Comparison of ENCODE assay signal across 8 cellular contexts in genomic region chr6:41976794-41977484, GRCh38. TPM values are rescaled to one million over a fixed set of nuclear protein-coding genes. Genes with fewer than 3 reads are reported as not detected.
DNase-seq lines count a peak whose midpoint lies in the region; ATAC-seq and TF ChIP-seq lines count a peak whose summit lies in the region.

No MANE protein-coding gene starts in this region.

- no peaks in the 10 kb centered on the region for H3K27me3 Mint-ChIP-seq in CD4-positive, alpha-beta T cell
- H3K27me3 Mint-ChIP-seq in activated naive CD8-positive, alpha-beta T cell, result no peaks in the 10 kb centered on the region
- H3K27me3 Mint-ChIP-seq in naive thymus-derived CD4-positive, alpha-beta T cell, result no peaks in the 10 kb centered on the region

- H3K4me3 Mint-ChIP-seq in CD4-positive, alpha-beta T cell, result peak overlapping the region; percentile 43
- peak overlapping the region; percentile 76 for H3K4me3 Mint-ChIP-seq in activated naive CD8-positive, alpha-beta T cell
- peak overlapping the region in 8 of 10 donors; percentile 13 to 54 (median 44) for H3K4me3 Mint-ChIP-seq in naive thymus-derived CD4-positive, alpha-beta T cell

- H3K4me1 Mint-ChIP-seq in CD4-positive, alpha-beta T cell (ENCODE audit: low read depth), result peaks cover 70% of the 10 kb centered on the region
- H3K4me1 Mint-ChIP-seq in activated naive CD8-positive, alpha-beta T cell (ENCODE audit: low read depth), result peaks cover 75% of the 10 kb centered on the region
- H3K4me1 Mint-ChIP-seq in naive thymus-derived CD4-positive, alpha-beta T cell, result peaks cover 44 to 85% (median 67%) of the 10 kb centered on the region in 7 donors

- 60 to 67% methylated on average over 9 of the region's 9 CpGs for WGBS in body of pancreas, 2 donors
- 63 to 72% methylated on average over 9 of the region's 9 CpGs for WGBS in lower leg skin, 2 donors

- H3K4me1 ChIP-seq in naive thymus-derived CD4-positive, alpha-beta T cell (ENCODE audit: control insufficient read depth in 2 of 2, insufficient read depth in 2 of 2, low read length in 2 of 2), result peaks cover 26 to 62% of the 10 kb centered on the region in 2 donors
- H3K4me1 ChIP-seq in body of pancreas, result no peaks in the 10 kb centered on the region

- H3K4me3 ChIP-seq in naive thymus-derived CD4-positive, alpha-beta T cell (ENCODE audit: low read length), result no peak overlapping the region
- no peak overlapping the region for H3K4me3 ChIP-seq in body of pancreas
- H3K4me3 ChIP-seq in lower leg skin (ENCODE audit: low read depth, poor library complexity, severe bottlenecking), result no peak overlapping the region

- no peaks in the 10 kb centered on the region for H3K27me3 ChIP-seq in CD4-positive, alpha-beta T cell (ENCODE audit: control insufficient read depth, insufficient read depth, low read length)
- no peaks in the 10 kb centered on the region for H3K27me3 ChIP-seq in naive thymus-derived CD4-positive, alpha-beta T cell (ENCODE audit: control insufficient read depth in 2 of 2, insufficient read depth in 2 of 2, low read length in 2 of 2)
- no peaks in the 10 kb centered on the region for H3K27me3 ChIP-seq in body of pancreas

- peak overlapping the region; percentile 90 for H3K27ac Mint-ChIP-seq in CD4-positive, alpha-beta T cell
- peak overlapping the region; percentile 92 for H3K27ac Mint-ChIP-seq in activated naive CD8-positive, alpha-beta T cell
- peak overlapping the region; percentile 23 to 89 (median 82) for H3K27ac Mint-ChIP-seq in naive thymus-derived CD4-positive, alpha-beta T cell

- POLR2A ChIA-PET in CD4-positive, alpha-beta T cell (lab: Charles Lee), result interaction anchor here (0.9 to 1.5 kb wide), 4 partner anchors 12 to 63 kb away, joined by 3 to 5 read pairs (median 4); no protein-coding TSS in a partner anchor
- POLR2A ChIA-PET in naive thymus-derived CD4-positive, alpha-beta T cell (lab: Charles Lee), result interaction anchor here (0.6 to 1.4 kb wide), 3 partner anchors 10 to 32 kb away, joined by 3 to 4 read pairs (median 3); no protein-coding TSS in a partner anchor

- no peaks in the 10 kb centered on the region for H3K9me3 Mint-ChIP-seq in CD4-positive, alpha-beta T cell
- no peaks in the 10 kb centered on the region for H3K9me3 Mint-ChIP-seq in activated naive CD8-positive, alpha-beta T cell (ENCODE audit: low read depth)
- peaks cover 0 to 3% (median 0%) of the 10 kb centered on the region in 11 donors for H3K9me3 Mint-ChIP-seq in naive thymus-derived CD4-positive, alpha-beta T cell

- peak; percentile 27 for ATAC-seq in CD4-positive, alpha-beta T cell (ENCODE audit: poor library complexity)
- ATAC-seq in naive thymus-derived CD4-positive, alpha-beta T cell, result no peak
- ATAC-seq in body of pancreas (no peak), HG02884 (IDR thresholded peaks at IDR 0.05; ENCODE audit: unreplicated experiment) (no peak)

- H3K36me3 ChIP-seq in naive thymus-derived CD4-positive, alpha-beta T cell (ENCODE audit: control insufficient read depth in 2 of 3, insufficient read depth in 3 of 3, low read length in 3 of 3), result peaks cover 0 to 16% (median 0%) of the 10 kb centered on the region in 3 experiments
- H3K36me3 ChIP-seq in body of pancreas (replicated peaks in 1 of 2; ENCODE audit: insufficient read depth in 1 of 2, low read depth in 2 of 2), result no peaks in the 10 kb centered on the region

- no peak for TF ChIP-seq POLR2A in body of pancreas (IDR thresholded peaks at IDR 0.05)
- TF ChIP-seq POLR2A in lower leg skin (IDR thresholded peaks at IDR 0.05), result no peak

- no peak for DNase-seq in CD4-positive, alpha-beta T cell
- DNase-seq in HS-27A (ENCODE audit: low read depth) (peak; percentile 71), body of pancreas (no peak), epidermal melanocyte (ENCODE audit: insufficient read length, low spot score) (no peak), lower leg skin (ENCODE audit: low spot score in 2 of 2) (no peak)
- DNase-seq in naive thymus-derived CD4-positive, alpha-beta T cell, result peak in 1 of 9 donors; percentile 27

- no peak for TF ChIP-seq CTCF in CD4-positive, alpha-beta T cell (IDR thresholded peaks at IDR 0.05)
- no peak for TF ChIP-seq CTCF in body of pancreas (IDR thresholded peaks at IDR 0.05)
- no peak for TF ChIP-seq CTCF in lower leg skin (IDR thresholded peaks at IDR 0.05)

- H3K36me3 Mint-ChIP-seq in CD4-positive, alpha-beta T cell (ENCODE audit: low read depth), result peaks cover 66% of the 10 kb centered on the region
- peaks cover 6% of the 10 kb centered on the region for H3K36me3 Mint-ChIP-seq in activated naive CD8-positive, alpha-beta T cell
- peaks cover 0 to 40% (median 18%) of the 10 kb centered on the region in 5 donors for H3K36me3 Mint-ChIP-seq in naive thymus-derived CD4-positive, alpha-beta T cell

- no peaks in the 10 kb centered on the region for H3K9me3 ChIP-seq in CD4-positive, alpha-beta T cell (ENCODE audit: control insufficient read depth, low read length)
- H3K9me3 ChIP-seq in naive thymus-derived CD4-positive, alpha-beta T cell (ENCODE audit: control insufficient read depth in 2 of 3, low read length in 3 of 3), result no peaks in the 10 kb centered on the region
- H3K9me3 ChIP-seq in body of pancreas, result no peaks in the 10 kb centered on the region

- intact Hi-C loops in CD4-positive, alpha-beta T cell (cut with DNase I, micrococcal nuclease), result loop anchor here (5.0 kb wide), 2 partner anchors 35 to 50 kb away; partner anchors contain the start of gene CCND3 (in 1 of the 2)
- intact Hi-C loops in naive thymus-derived CD4-positive, alpha-beta T cell (cut with micrococcal nuclease), result loop anchor here (5.0 kb wide), 2 partner anchors 35 to 1210 kb away; partner anchors contain the start of gene CCND3 (in 1 of the 2)
- intact Hi-C loops in body of pancreas (cut with DNase I), result no loop called here
- intact Hi-C loops in lower leg skin (cut with DNase I; ENCODE audit: low total_unique reads), result no loop called here

- peak overlapping the region; percentile 3 for H3K27ac ChIP-seq in CD4-positive, alpha-beta T cell (ENCODE audit: low read depth, low read length)
- peak overlapping the region; percentile 55 for H3K27ac ChIP-seq in naive thymus-derived CD4-positive, alpha-beta T cell (ENCODE audit: low read depth, low read length)
- H3K27ac ChIP-seq in body of pancreas, result no peak overlapping the region

- CTCF ChIA-PET in CD4-positive, alpha-beta T cell (lab: Charles Lee), result interaction anchor here (1.0 to 1.5 kb wide), 3 partner anchors 9 to 67 kb away, joined by 3 read pairs; partner anchors contain the start of genes BYSL and MED20
- CTCF ChIA-PET in naive thymus-derived CD4-positive, alpha-beta T cell (lab: Charles Lee), result interaction anchor here (0.6 to 1.0 kb wide), 2 partner anchors 34 to 189 kb away, joined by 3 to 4 read pairs; partner anchors contain the start of gene TOMM6

RNA-seq across cellular contexts. Expression of gene CCND3, which starts 35.3 kb away (rescaled TPM):
- total RNA-seq in CD4-positive, alpha-beta T cell, result 100 to 1,000 TPM; 247 to 248 TPM
- 100 to 1,000 TPM; 285 to 433 (median 313) TPM for total RNA-seq in naive thymus-derived CD4-positive, alpha-beta T cell
- 100 to 1,000 TPM; 474 to 764 TPM for polyA plus RNA-seq in naive thymus-derived CD4-positive, alpha-beta T cell
- total RNA-seq in body of pancreas, result 10 to 100 TPM; 73.2 to 91.0 TPM
- 100 to 1,000 TPM; 130 to 169 (median 157) TPM for total RNA-seq in lower leg skin

RNA-seq across cellular contexts. Expression of gene BYSL, which starts 55.6 kb away (rescaled TPM):
- total RNA-seq in CD4-positive, alpha-beta T cell, result 1 to 10 TPM; 1.2 to 1.6 TPM
- 10 to 100 TPM in 1 of 5 experiments, 1 to 10 TPM in 4; 3.9 to 35.7 (median 8.1) TPM for total RNA-seq in naive thymus-derived CD4-positive, alpha-beta T cell
- polyA plus RNA-seq in naive thymus-derived CD4-positive, alpha-beta T cell, result 1 to 10 TPM; 4.4 to 6.6 TPM
- total RNA-seq in body of pancreas (10 to 100 TPM in 1 of 2 donors, 1 to 10 TPM in 1; 3.1 to 13.5 TPM), lower leg skin (10 to 100 TPM in 1 of 4 donors, 1 to 10 TPM in 3; 4.1 to 12.2 (median 7.7) TPM)

RNA-seq across cellular contexts. Expression of gene MED20, which starts 56.0 kb away (rescaled TPM):
- total RNA-seq in CD4-positive, alpha-beta T cell, result 1 to 10 TPM; 1.3 to 1.6 TPM
- total RNA-seq in naive thymus-derived CD4-positive, alpha-beta T cell, result 10 to 100 TPM in 1 of 5 experiments, 1 to 10 TPM in 4; 4.5 to 21.7 (median 9.4) TPM
- polyA plus RNA-seq in naive thymus-derived CD4-positive, alpha-beta T cell, result 1 to 10 TPM; 4.2 to 4.7 TPM
- total RNA-seq in body of pancreas, result 10 to 100 TPM in 1 of 2 donors, 1 to 10 TPM in 1; 9.9 to 17.8 TPM
- 10 to 100 TPM in 2 of 4 donors, 1 to 10 TPM in 2; 5.7 to 11.5 (median 9.8) TPM for total RNA-seq in lower leg skin

Comparison
In these comparisons a context has a peak if more than half of its experiments do, and no peak if none do; other contexts are left out.
1. H3K27ac ChIP-seq: peak in CD4-positive, alpha-beta T cell (single experiment) and naive thymus-derived CD4-positive, alpha-beta T cell (single experiment); none in body of pancreas (0 of 4).
2. intact Hi-C loops: an anchor here in CD4-positive, alpha-beta T cell (5.0 kb wide) and naive thymus-derived CD4-positive, alpha-beta T cell (5.0 kb wide); none called in body of pancreas and lower leg skin.
3. Peak in every context shown above with its lines, with median percentiles within 50 percentile points of each other: H3K27ac Mint-ChIP-seq and H3K4me3 Mint-ChIP-seq.